19 cellular contexts compared by ENCODE assay signal in the genomic region with DNA sequence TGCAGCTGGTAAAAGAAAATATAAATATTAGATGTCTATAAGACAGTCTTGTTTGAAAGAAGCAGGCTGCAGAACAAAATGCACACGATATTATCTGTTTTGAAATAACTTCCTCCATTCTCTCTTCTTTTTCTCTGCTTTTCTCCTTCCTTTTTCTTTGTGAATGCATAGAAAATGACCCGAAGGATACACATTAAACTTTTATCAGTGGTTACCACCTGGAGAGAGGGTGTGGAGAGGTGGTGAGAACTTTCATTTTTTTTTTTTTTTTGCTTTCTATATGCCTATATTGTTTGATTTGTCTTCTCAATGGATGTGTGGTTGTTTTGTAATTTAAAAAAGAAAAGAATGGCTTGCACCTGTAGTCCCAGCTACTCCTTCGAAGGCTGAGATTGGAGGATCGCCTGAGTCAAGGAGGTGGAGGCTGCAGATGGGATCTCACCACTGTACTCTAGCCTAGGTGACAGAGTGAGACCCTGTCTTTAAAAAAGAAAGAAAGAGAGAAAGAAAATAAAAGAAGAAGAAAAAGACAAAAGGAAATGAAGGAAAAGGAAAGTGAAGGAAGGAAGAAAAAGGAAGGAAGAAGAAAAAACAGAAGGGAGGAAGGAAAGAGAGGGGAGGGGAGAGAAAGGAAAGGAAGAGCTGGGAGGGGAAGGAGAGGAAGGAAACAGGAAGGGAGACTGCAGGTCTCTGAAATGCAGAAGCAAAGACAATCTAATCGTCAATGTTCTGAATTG.
DNase-seq lines count a peak whose midpoint lies in the region; ATAC-seq and TF ChIP-seq lines count a peak whose summit lies in the region.
"Had no signal": no experiment of that assay in that cellular context is flagged by ENCODE, and none has a peak within 500 bp of the region (broad histone marks: within the 10 kb centered on the region; RNA-seq: fewer than 3 reads in every experiment).

No MANE protein-coding gene starts in this region.

- H3K4me2 ChIP-seq in Loucy (ENCODE audit: low read depth, low read length, poor library complexity, severe bottlenecking) = peak overlapping the region; percentile 62
- H3K4me2 ChIP-seq: GM23338 had no signal

- peaks cover 33% of the 10 kb centered on the region for H3K4me1 ChIP-seq in Loucy (ENCODE audit: insufficient read depth, low read length, poor library complexity, severe bottlenecking)
- H3K4me1 ChIP-seq: prostate gland, thyroid gland had no signal

- H3K4me1 Mint-ChIP-seq in T-helper 1 cell treated with Interleukin-12 subunit alpha and Interleukin-12 subunit beta and Interleukin-4 antibody, amounts not matched to agents 30 μg/mL and 1 μg/mL, for 36 hours (ENCODE audit: low read depth) = peaks cover 15% of the 10 kb centered on the region
- H3K4me1 Mint-ChIP-seq in activated CD8-positive, alpha-beta T cell treated with anti-CD3 and anti-CD28 coated beads, Interleukin-2, amount 10 ng/mL, durations not matched to agents 7 days and 5 days (ENCODE audit: low read depth) = peaks cover 10% of the 10 kb centered on the region
- H3K4me1 Mint-ChIP-seq in mesothelial cell of epicardium (peaks cover 3% of the 10 kb centered on the region), HFFc6 (ENCODE audit: low read depth) (peaks cover 26% of the 10 kb centered on the region)
- H3K4me1 Mint-ChIP-seq: GM23338 had no signal

- H3F3A ChIP-seq in Loucy (ENCODE audit: low read depth) = no peaks in the 10 kb centered on the region

- H3K9me3 ChIP-seq in Loucy (ENCODE audit: insufficient read depth, low read depth, low read length) = no peaks in the 10 kb centered on the region
- H3K9me3 ChIP-seq: prostate gland, thyroid gland had no signal

- peak overlapping the region; percentile 35; the same call in 1 of the 2 replicates for H2AFZ ChIP-seq in Loucy (ENCODE audit: low read length)
- H2AFZ ChIP-seq: GM23338 had no signal

- no peak for ATAC-seq in activated CD8-positive, alpha-beta T cell treated with anti-CD3 and anti-CD28 coated beads, Interleukin-2, amount 10 ng/mL, durations not matched to agents 7 days and 5 days
- no peak for ATAC-seq in HG02852 (IDR thresholded peaks at IDR 0.05; ENCODE audit: unreplicated experiment)
- ATAC-seq: activated CD4-positive, CD25-positive, alpha-beta regulatory T cell treated with anti-CD3 and anti-CD28 coated beads, Interleukin-2, amount 50 U/mL, for 24 hours; GM23338; naive thymus-derived CD8-positive, alpha-beta T cell had no signal

- H3K4me3 Mint-ChIP-seq in T-helper 1 cell treated with Interleukin-12 subunit alpha and Interleukin-12 subunit beta and Interleukin-4 antibody, amounts not matched to agents 30 μg/mL and 1 μg/mL, for 36 hours = peak overlapping the region; percentile 43
- no peak overlapping the region for H3K4me3 Mint-ChIP-seq in activated CD8-positive, alpha-beta T cell treated with anti-CD3 and anti-CD28 coated beads, Interleukin-2, amount 10 ng/mL, durations not matched to agents 7 days and 5 days
- no peak overlapping the region for H3K4me3 Mint-ChIP-seq in mesothelial cell of epicardium
- H3K4me3 Mint-ChIP-seq in HFFc6 = no peak overlapping the region; the same call in 1 of the 2 replicates
- H3K4me3 Mint-ChIP-seq: GM23338; naive thymus-derived CD8-positive, alpha-beta T cell had no signal

- H3K27ac Mint-ChIP-seq in T-helper 1 cell treated with Interleukin-12 subunit alpha and Interleukin-12 subunit beta and Interleukin-4 antibody, amounts not matched to agents 30 μg/mL and 1 μg/mL, for 36 hours = peak overlapping the region; percentile 32
- H3K27ac Mint-ChIP-seq in activated CD8-positive, alpha-beta T cell treated with anti-CD3 and anti-CD28 coated beads, Interleukin-2, amount 10 ng/mL, durations not matched to agents 7 days and 5 days = peak overlapping the region; percentile 15
- peak overlapping the region; percentile 45 for H3K27ac Mint-ChIP-seq in mesothelial cell of epicardium
- H3K27ac Mint-ChIP-seq in HFFc6 = no peak overlapping the region
- H3K27ac Mint-ChIP-seq: GM23338 had no signal

- no peaks in the 10 kb centered on the region for H3K36me3 Mint-ChIP-seq in T-helper 1 cell treated with Interleukin-12 subunit alpha and Interleukin-12 subunit beta and Interleukin-4 antibody, amounts not matched to agents 30 μg/mL and 1 μg/mL, for 36 hours (ENCODE audit: low read depth)
- no peaks in the 10 kb centered on the region for H3K36me3 Mint-ChIP-seq in activated CD8-positive, alpha-beta T cell treated with anti-CD3 and anti-CD28 coated beads, Interleukin-2, amount 10 ng/mL, durations not matched to agents 7 days and 5 days (ENCODE audit: low read depth)
- H3K36me3 Mint-ChIP-seq in mesothelial cell of epicardium = peaks cover 1% of the 10 kb centered on the region
- H3K36me3 Mint-ChIP-seq in HFFc6 (ENCODE audit: low read depth) = no peaks in the 10 kb centered on the region
- H3K36me3 Mint-ChIP-seq: naive thymus-derived CD8-positive, alpha-beta T cell had no signal

- POLR2A ChIA-PET in activated CD8-positive, alpha-beta T cell treated with anti-CD3 and anti-CD28 coated beads, Interleukin-2, amount 10 ng/mL, durations not matched to agents 7 days and 5 days (lab: Charles Lee) = no interaction called here

- no peaks in the 10 kb centered on the region for H3K27me3 ChIP-seq in Loucy (ENCODE audit: insufficient read depth, low read length, poor library complexity, severe bottlenecking)
- H3K27me3 ChIP-seq: thyroid gland had no signal

- H3K9ac ChIP-seq in Loucy (ENCODE audit: low read depth, low read length, poor library complexity, severe bottlenecking) = no peak overlapping the region

- H3K27me3 Mint-ChIP-seq in T-helper 1 cell treated with Interleukin-12 subunit alpha and Interleukin-12 subunit beta and Interleukin-4 antibody, amounts not matched to agents 30 μg/mL and 1 μg/mL, for 36 hours (ENCODE audit: low read depth) = no peaks in the 10 kb centered on the region
- peaks cover 3% of the 10 kb centered on the region for H3K27me3 Mint-ChIP-seq in activated CD8-positive, alpha-beta T cell treated with anti-CD3 and anti-CD28 coated beads, Interleukin-2, amount 10 ng/mL, durations not matched to agents 7 days and 5 days (ENCODE audit: low read depth)
- H3K27me3 Mint-ChIP-seq in mesothelial cell of epicardium (ENCODE audit: low read depth) (peaks cover 7% of the 10 kb centered on the region), HFFc6 (ENCODE audit: insufficient read depth) (no peaks in the 10 kb centered on the region)
- H3K27me3 Mint-ChIP-seq: naive thymus-derived CD8-positive, alpha-beta T cell had no signal

- no peaks in the 10 kb centered on the region for H3K9me3 Mint-ChIP-seq in T-helper 1 cell treated with Interleukin-12 subunit alpha and Interleukin-12 subunit beta and Interleukin-4 antibody, amounts not matched to agents 30 μg/mL and 1 μg/mL, for 36 hours
- no peaks in the 10 kb centered on the region for H3K9me3 Mint-ChIP-seq in activated CD8-positive, alpha-beta T cell treated with anti-CD3 and anti-CD28 coated beads, Interleukin-2, amount 10 ng/mL, durations not matched to agents 7 days and 5 days (ENCODE audit: insufficient read depth)
- peaks cover 6% of the 10 kb centered on the region for H3K9me3 Mint-ChIP-seq in mesothelial cell of epicardium
- no peaks in the 10 kb centered on the region for H3K9me3 Mint-ChIP-seq in HFFc6
- H3K9me3 Mint-ChIP-seq: GM23338; naive thymus-derived CD8-positive, alpha-beta T cell had no signal

- peak overlapping the region; percentile 35 for H3K4me3 ChIP-seq in Loucy (ENCODE audit: low read length, poor library complexity, severe bottlenecking)
- H3K4me3 ChIP-seq: GM23338, lung, prostate gland, thyroid gland had no signal

- no peaks in the 10 kb centered on the region for H4K20me1 ChIP-seq in Loucy (ENCODE audit: insufficient read depth, low read length, poor library complexity, severe bottlenecking)

- no peaks in the 10 kb centered on the region for H3K79me2 ChIP-seq in Loucy (ENCODE audit: insufficient read depth, low read length)

- DNase-seq in T-helper 1 cell (no peak), mesothelial cell of epicardium (ENCODE audit: low spot score in 2 of 2, unreplicated experiment in 2 of 2) (no peak), HFFc6 (no peak), NCI-H1417 (lab: John Stamatoyannopoulos, UW) (no peak)
- no peak for DNase-seq in activated CD8-positive, alpha-beta T cell treated with anti-CD3 and anti-CD28 coated beads, Interleukin-2, amount 10 ng/mL, durations not matched to agents 7 days and 5 days
- DNase-seq: DMS 273 treated with DMSO at 0.1 percent for 48 hours; naive thymus-derived CD8-positive, alpha-beta T cell; NCI-H187 treated with DMSO at 0.1 percent for 48 hours; NK-92 treated with Interleukin-12 subunit alpha and Interleukin-12 subunit beta, amount 100 ng/mL, for 24 hours; SHP77 treated with DMSO at 0.1 percent for 48 hours; T-helper 2 cell; thyroid gland had no signal

- no peaks in the 10 kb centered on the region for H3K36me3 ChIP-seq in Loucy (ENCODE audit: insufficient read depth, low read length)
- H3K36me3 ChIP-seq: prostate gland, thyroid gland had no signal

- CTCF ChIA-PET in activated CD8-positive, alpha-beta T cell treated with anti-CD3 and anti-CD28 coated beads, Interleukin-2, amount 10 ng/mL, durations not matched to agents 7 days and 5 days (lab: Charles Lee) = interaction anchor here (1.2 kb wide), 1 partner anchor 443 kb away, joined by 3 read pairs; no protein-coding TSS in a partner anchor

- TF ChIP-seq CTCF in Loucy (conservative IDR thresholded peaks at IDR 0.05; ENCODE audit: low read length) (no peak), mesothelial cell of epicardium (IDR thresholded peaks at IDR 0.05; ENCODE audit: unreplicated experiment) (no peak), HFFc6 (IDR thresholded peaks at IDR 0.05) (no peak)

- no peaks in the 10 kb centered on the region for H3K9me2 ChIP-seq in Loucy (replicated peaks; ENCODE audit: low read depth, low read length)
